Comparison of ENCODE assay signal across 9 cellular contexts in genomic region chr13:29923554-29924481, GRCh38.
DNase-seq lines count a peak whose midpoint lies in the region; ATAC-seq and FAIRE-seq lines count a peak whose summit lies in the region.
"Had no signal": no experiment of that assay in that cellular context is flagged by ENCODE, and none has a peak within 500 bp of the region (broad histone marks: within the 10 kb centered on the region; RNA-seq: fewer than 3 reads in every experiment).

No MANE protein-coding gene starts in this region.

- no peak for FAIRE-seq in small intestine (lab: Jason Lieb, UNC)
- FAIRE-seq: TTC549 had no signal

- peak; percentile 51 for DNase-seq in D341Med (ENCODE audit: low spot score)
- peak; percentile 25 for DNase-seq in T follicular helper cell (ENCODE audit: low read depth)
- DNase-seq in astrocyte of the hippocampus (ENCODE audit: low read depth, low spot score), result peak; percentile 98
- peak; percentile 93 for DNase-seq in small intestine
- no peak for DNase-seq in putamen (ENCODE audit: low spot score)

- H3K4me3 ChIP-seq in HUES6 (ENCODE audit: low read depth, low read length) (no peak overlapping the region), iPS-15b (ENCODE audit: low read depth, low read length) (no peak overlapping the region), small intestine (ENCODE audit: low read depth in 1 of 2, low read length in 2 of 2) (no peak overlapping the region)

- WGBS in small intestine, 3 donors, result 26 to 34% (median 31%) methylated on average over 12 of the region's 12 CpGs

- H3K4me1 ChIP-seq in HUES6 (ENCODE audit: control insufficient read depth, insufficient read depth, low read length) (peaks cover 19% of the 10 kb centered on the region), iPS-15b (ENCODE audit: control insufficient read depth, insufficient read depth, low read length) (peaks cover 9% of the 10 kb centered on the region), small intestine (ENCODE audit: control insufficient read depth in 2 of 2, insufficient read depth in 1 of 2, low read depth in 1 of 2, low read length in 1 of 2) (peaks cover 4 to 6% of the 10 kb centered on the region in 2 donors)

- H3K36me3 ChIP-seq in HUES6 (ENCODE audit: control insufficient read depth, insufficient read depth, low read length) (no peaks in the 10 kb centered on the region), iPS-15b (ENCODE audit: control insufficient read depth, insufficient read depth, low read length) (no peaks in the 10 kb centered on the region), small intestine (ENCODE audit: control insufficient read depth in 2 of 2, insufficient read depth in 2 of 2, low read length in 2 of 2) (no peaks in the 10 kb centered on the region)

- no peaks in the 10 kb centered on the region for H3K9me3 ChIP-seq in HUES6 (ENCODE audit: control insufficient read depth, insufficient read depth, low read depth, low read length)
- no peaks in the 10 kb centered on the region for H3K9me3 ChIP-seq in iPS-15b (ENCODE audit: control insufficient read depth, insufficient read depth, low read length)
- H3K9me3 ChIP-seq in small intestine (ENCODE audit: control insufficient read depth, low read depth), result no peaks in the 10 kb centered on the region

- H3K27ac ChIP-seq in HUES6 (ENCODE audit: low read depth, low read length) (peak overlapping the region; percentile 0; the same call in 1 of the 2 replicates), small intestine (ENCODE audit: low read depth in 1 of 2, low read length in 1 of 2) (peak overlapping the region; percentile 70 to 71)

- H3K9ac ChIP-seq in HUES6 (ENCODE audit: low read length), result peak overlapping the region; percentile 36
- H3K9ac ChIP-seq in iPS-15b (ENCODE audit: low read depth, low read length), result peak overlapping the region; percentile 38

- H3K27me3 ChIP-seq in HUES6 (ENCODE audit: control insufficient read depth, insufficient read depth, low read length) (peaks cover 4% of the 10 kb centered on the region; the same call in 1 of the 2 replicates), iPS-15b (ENCODE audit: control insufficient read depth, insufficient read depth, low read length) (peaks cover 11% of the 10 kb centered on the region), small intestine (ENCODE audit: control insufficient read depth in 2 of 2, insufficient read depth in 2 of 2, low read length in 2 of 2) (no peaks in the 10 kb centered on the region)

- no peak for ATAC-seq in HG02763 (IDR thresholded peaks at IDR 0.05; ENCODE audit: unreplicated experiment)
